11 cellular contexts compared by ENCODE assay signal in genomic region chr10:69361303-69361614, GRCh38. TPM values are rescaled to one million over a fixed set of nuclear protein-coding genes. Genes with fewer than 3 reads are reported as not detected.
DNase-seq lines count a peak whose midpoint lies in the region; ATAC-seq, FAIRE-seq and TF ChIP-seq lines count a peak whose summit lies in the region.
"Had no signal": no experiment of that assay in that cellular context is flagged by ENCODE, and none has a peak within 500 bp of the region (broad histone marks: within the 10 kb centered on the region; RNA-seq: fewer than 3 reads in every experiment).

No MANE protein-coding gene starts in this region.

- peaks cover 44 to 76% (median 64%) of the 10 kb centered on the region in 7 donors for H3K4me1 Mint-ChIP-seq in naive thymus-derived CD4-positive, alpha-beta T cell
- peaks cover 45% of the 10 kb centered on the region for H3K4me1 Mint-ChIP-seq in osteocyte (ENCODE audit: unreplicated experiment)

- FAIRE-seq in A549 (lab: Jason Lieb, UNC) (no peak), kidney (lab: Jason Lieb, UNC) (no peak)

- CTCF ChIA-PET in A549 (lab: Yijun Ruan, JAX), result interaction anchor here (1.3 to 1.9 kb wide), 2 partner anchors 12 to 33 kb away, joined by 3 to 5 read pairs; no protein-coding TSS in a partner anchor
- CTCF ChIA-PET in naive thymus-derived CD4-positive, alpha-beta T cell (lab: Charles Lee), result interaction anchor here (1.1 kb wide), 1 partner anchor 32 kb away, joined by 3 read pairs; no protein-coding TSS in a partner anchor

- H3K27ac ChIP-seq in A549 (peak overlapping the region; percentile 77 to 84), kidney (ENCODE audit: low read depth in 2 of 2, low read length in 2 of 2) (no peak overlapping the region)
- peak overlapping the region; percentile 43 for H3K27ac ChIP-seq in effector memory CD4-positive, alpha-beta T cell (ENCODE audit: insufficient read depth, low read length, poor library complexity, severe bottlenecking)
- H3K27ac ChIP-seq in naive thymus-derived CD4-positive, alpha-beta T cell (ENCODE audit: low read depth, low read length), result peak overlapping the region; percentile 57

- DNase-seq in A549 (ENCODE audit: low read depth in 1 of 2, low spot score in 1 of 2) (peak in 1 of 2 experiments; percentile 43), NCI-H2196 (lab: John Stamatoyannopoulos, UW; ENCODE audit: unreplicated experiment) (peak; percentile 56), kidney (no peak), CD1c-positive myeloid dendritic cell (ENCODE audit: extremely low spot score) (no peak), osteocyte (ENCODE audit: extremely low spot score, unreplicated experiment) (no peak)
- DNase-seq in effector memory CD4-positive, alpha-beta T cell, result no peak
- DNase-seq in naive thymus-derived CD4-positive, alpha-beta T cell, result no peak
- DNase-seq in stimulated activated CD4-positive, alpha-beta T cell treated with anti-CD3 and anti-CD28 coated beads, Interleukin-4, amount 100 ng/mL, for 1 hour, result no peak
- DNase-seq: activated naive CD4-positive, alpha-beta T cell treated with anti-CD3 and anti-CD28 coated beads, Interleukin-2, amount 50 U/mL, for 16 hours; NCI-H1417 had no signal

- no peak for TF ChIP-seq EP300 in A549 (IDR thresholded peaks at IDR 0.05)

- H3K4me1 ChIP-seq in A549, result peaks cover 51% of the 10 kb centered on the region
- peaks cover 44% of the 10 kb centered on the region for H3K4me1 ChIP-seq in effector memory CD4-positive, alpha-beta T cell (ENCODE audit: control insufficient read depth, insufficient read depth, low read length, poor library complexity, severe bottlenecking)
- peaks cover 12 to 48% of the 10 kb centered on the region in 2 donors for H3K4me1 ChIP-seq in naive thymus-derived CD4-positive, alpha-beta T cell (ENCODE audit: control insufficient read depth in 2 of 2, insufficient read depth in 2 of 2, low read length in 2 of 2)
- H3K4me1 ChIP-seq in kidney (ENCODE audit: control insufficient read depth in 1 of 2, insufficient read depth in 1 of 2, low read depth in 1 of 2, low read length in 2 of 2), result peaks cover 0 to 2% of the 10 kb centered on the region in 2 donors

- TF ChIP-seq POLR2A in A549 (IDR thresholded peaks at IDR 0.05; ENCODE audit: low read length), result no peak

- H3K4me3 ChIP-seq in A549 (no peak overlapping the region), kidney (ENCODE audit: low read length in 2 of 2) (no peak overlapping the region)
- no peak overlapping the region for H3K4me3 ChIP-seq in effector memory CD4-positive, alpha-beta T cell (ENCODE audit: insufficient read depth, low read depth, low read length, poor library complexity, severe bottlenecking)
- H3K4me3 ChIP-seq in naive thymus-derived CD4-positive, alpha-beta T cell (ENCODE audit: low read length), result no peak overlapping the region

- peak overlapping the region; percentile 42 to 98 (median 88) for H3K27ac Mint-ChIP-seq in naive thymus-derived CD4-positive, alpha-beta T cell
- H3K27ac Mint-ChIP-seq in osteocyte (ENCODE audit: unreplicated experiment), result no peak overlapping the region

- TF ChIP-seq RAD21 in A549 (conservative IDR thresholded peaks at IDR 0.05 in 1 of 2, IDR thresholded peaks at IDR 0.05 in 1 of 2), result no peak

- H3K9me3 Mint-ChIP-seq in naive thymus-derived CD4-positive, alpha-beta T cell, result no peaks in the 10 kb centered on the region
- H3K9me3 Mint-ChIP-seq in osteocyte (ENCODE audit: unreplicated experiment), result no peaks in the 10 kb centered on the region
- H3K9me3 Mint-ChIP-seq: neural crest cell had no signal

- H3K9me3 ChIP-seq in A549 (no peaks in the 10 kb centered on the region), kidney (ENCODE audit: control insufficient read depth in 1 of 2, low read length in 2 of 2) (no peaks in the 10 kb centered on the region)
- H3K9me3 ChIP-seq in effector memory CD4-positive, alpha-beta T cell (ENCODE audit: control insufficient read depth, low read length), result no peaks in the 10 kb centered on the region
- H3K9me3 ChIP-seq in naive thymus-derived CD4-positive, alpha-beta T cell (ENCODE audit: control insufficient read depth in 2 of 3, low read length in 3 of 3), result no peaks in the 10 kb centered on the region

- peak overlapping the region in 9 of 10 donors; percentile 2 to 80 (median 50) for H3K4me3 Mint-ChIP-seq in naive thymus-derived CD4-positive, alpha-beta T cell
- no peak overlapping the region for H3K4me3 Mint-ChIP-seq in osteocyte (ENCODE audit: unreplicated experiment)
- H3K4me3 Mint-ChIP-seq: neural crest cell had no signal

- H3K27me3 ChIP-seq in effector memory CD4-positive, alpha-beta T cell (replicated peaks; ENCODE audit: control insufficient read depth, insufficient read depth, low read length, poor library complexity, severe bottlenecking), result no peaks in the 10 kb centered on the region
- no peaks in the 10 kb centered on the region for H3K27me3 ChIP-seq in naive thymus-derived CD4-positive, alpha-beta T cell (ENCODE audit: control insufficient read depth in 2 of 2, insufficient read depth in 2 of 2, low read length in 2 of 2)

- TF ChIP-seq CTCF in A549 (IDR thresholded peaks at IDR 0.05) (no peak), kidney (IDR thresholded peaks at IDR 0.05; ENCODE audit: borderline replicate concordance, extremely low read depth, insufficient read depth) (no peak), osteocyte (IDR thresholded peaks at IDR 0.05) (no peak)

- 48% methylated on average over 2 of the region's 2 CpGs for WGBS in A549 (ENCODE audit: missing lambda C conversion rate)

- ATAC-seq in A549, result peak; percentile 42 to 70; a peak in 5 of 6 replicates
- ATAC-seq in naive thymus-derived CD4-positive, alpha-beta T cell, result no peak

- no peak overlapping the region for H3K9ac ChIP-seq in kidney (ENCODE audit: low read length in 2 of 2)

- peaks cover 0 to 21% (median 16%) of the 10 kb centered on the region in 5 donors for H3K36me3 Mint-ChIP-seq in naive thymus-derived CD4-positive, alpha-beta T cell
- peaks cover 8% of the 10 kb centered on the region for H3K36me3 Mint-ChIP-seq in osteocyte (ENCODE audit: unreplicated experiment)

- POLR2A ChIA-PET in A549 (lab: Yijun Ruan, JAX), result no interaction called here
- POLR2A ChIA-PET in naive thymus-derived CD4-positive, alpha-beta T cell (lab: Charles Lee), result interaction anchor here (1.2 to 10.2 kb wide), 2 partner anchors 17 to 42 kb away, joined by 3 to 65 read pairs; no protein-coding TSS in a partner anchor

- H3K36me3 ChIP-seq in effector memory CD4-positive, alpha-beta T cell (ENCODE audit: control insufficient read depth, insufficient read depth, low read length), result peaks cover 31% of the 10 kb centered on the region
- H3K36me3 ChIP-seq in naive thymus-derived CD4-positive, alpha-beta T cell (ENCODE audit: control insufficient read depth in 2 of 3, insufficient read depth in 3 of 3, low read length in 3 of 3), result peaks cover 0 to 42% (median 3%) of the 10 kb centered on the region in 3 experiments
- no peaks in the 10 kb centered on the region for H3K36me3 ChIP-seq in kidney (ENCODE audit: control insufficient read depth in 1 of 2, insufficient read depth in 2 of 2, low read length in 2 of 2)

- H3K4me2 ChIP-seq in A549, result peak overlapping the region; percentile 66

- no peaks in the 10 kb centered on the region for H3K27me3 Mint-ChIP-seq in naive thymus-derived CD4-positive, alpha-beta T cell
- H3K27me3 Mint-ChIP-seq in osteocyte (ENCODE audit: unreplicated experiment), result no peaks in the 10 kb centered on the region

- intact Hi-C loops in naive thymus-derived CD4-positive, alpha-beta T cell (cut with micrococcal nuclease), result loop anchor here in 1 of 2 donors (2.0 kb wide), 1 partner anchor 42 kb away; no protein-coding TSS in a partner anchor
- intact Hi-C loops in kidney (cut with DNase I), result no loop called here

TF ChIP-seq in A549, 52 proteins besides CTCF, POLR2A, EP300 and RAD21 (continues in another document):
- no peak for TF ChIP-seq CBX2 (IDR thresholded peaks at IDR 0.05; ENCODE audit: borderline replicate concordance, low read depth)
- no peak for TF ChIP-seq ESRRA (IDR thresholded peaks at IDR 0.05; ENCODE audit: borderline replicate concordance, low read length)
- TF ChIP-seq EHF (CRISPR knock-in tag; IDR thresholded peaks at IDR 0.05), result no peak
- TF ChIP-seq POLR2AphosphoS2 (conservative IDR thresholded peaks at IDR 0.05; ENCODE audit: low read length), result no peak
- TF ChIP-seq ATOH8 (CRISPR knock-in tag; IDR thresholded peaks at IDR 0.05; ENCODE audit: low read depth), result no peak
- TF ChIP-seq CHD2 (IDR thresholded peaks at IDR 0.05; ENCODE audit: low read length, partially characterized antibody), result no peak
- no peak for TF ChIP-seq MAZ (IDR thresholded peaks at IDR 0.05; ENCODE audit: borderline replicate concordance, low read depth, low read length)
- no peak for TF ChIP-seq ZSCAN20 (CRISPR knock-in tag; IDR thresholded peaks at IDR 0.05)
- TF ChIP-seq HOXB5 (CRISPR knock-in tag; IDR thresholded peaks at IDR 0.05), result no peak
- TF ChIP-seq ZFP36 (IDR thresholded peaks at IDR 0.05; ENCODE audit: borderline replicate concordance, partially characterized antibody), result no peak
- no peak for TF ChIP-seq FOSL2 (IDR thresholded peaks at IDR 0.05)
- no peak for TF ChIP-seq FOSL2 (CRISPR knock-in tag; IDR thresholded peaks at IDR 0.05)
- TF ChIP-seq MAX (IDR thresholded peaks at IDR 0.05), result no peak
- TF ChIP-seq GATA3 (IDR thresholded peaks at IDR 0.05; ENCODE audit: borderline replicate concordance), result no peak; the same call in 1 of the 2 replicates
- TF ChIP-seq PHF8 (IDR thresholded peaks at IDR 0.05; ENCODE audit: borderline replicate concordance, low read depth), result no peak

RNA-seq across cellular contexts. Expression of gene TACR2, which starts 55.5 kb away (rescaled TPM):
- polyA plus RNA-seq in A549 (2011; rRNA removed), result 0.16 and 0.24 TPM in 2 replicates
- 0.17 and 0.21 TPM in 2 replicates for polyA plus RNA-seq in A549 (2012; cell fraction: cytosol; rRNA removed)
- 0.06 and 0.16 TPM in 2 replicates for polyA plus RNA-seq in A549 (2012; cell fraction: nucleus; rRNA removed)
- polyA plus RNA-seq in A549 (2017; fragmentation: RNase III; extraction: RNeasy Plus Mini Kit Qiagen cat#74134 plus additional on column Dnase treatment), result 0.09 to 0.21 TPM (median 0.15 TPM) in 3 replicates
- polyA minus RNA-seq in A549 (2011; rRNA and poly(A)+ RNA removed), result 0.12 and 0.19 TPM in 2 replicates
- total RNA-seq in naive thymus-derived CD4-positive, alpha-beta T cell, result under 1 TPM in 1 of 5 experiments, not detected in 4; 0.44 TPM
- under 1 TPM in 1 of 2 donors, not detected in 1; 0.47 TPM for polyA plus RNA-seq in naive thymus-derived CD4-positive, alpha-beta T cell
- total RNA-seq in kidney, result 0.38 TPM
- polyA plus RNA-seq in kidney (ENCODE audit: insufficient read depth, low read depth, low replicate concordance), result 0.37 TPM
- not detected in 2 replicates for total RNA-seq in osteocyte
- total RNA-seq: neural crest cell had no signal

Comparison
In these comparisons a context has a peak if more than half of its experiments do, and no peak if none do; other contexts are left out.
1. H3K27ac ChIP-seq: peak in A549 (2 of 2), effector memory CD4-positive, alpha-beta T cell (single experiment) and naive thymus-derived CD4-positive, alpha-beta T cell (single experiment); none in kidney (0 of 2).